Comparison of ENCODE assay signal across 12 cellular contexts in the genomic region with DNA sequence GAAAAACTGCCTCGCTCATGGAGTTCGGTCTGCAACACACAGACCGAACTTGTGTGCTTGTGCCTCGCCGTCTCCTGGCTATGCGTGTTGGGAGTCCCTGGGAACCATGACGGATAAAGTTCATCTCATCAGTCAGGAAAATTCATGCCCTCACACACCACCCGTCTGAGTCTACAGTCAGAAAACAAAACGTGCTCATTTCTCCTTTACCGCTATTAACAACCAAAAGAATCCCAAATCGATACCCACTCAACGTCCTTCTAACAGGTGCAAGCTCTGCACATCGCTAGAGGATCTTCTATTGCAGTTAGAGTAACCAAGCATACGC. TPM values are rescaled to one million over a fixed set of nuclear protein-coding genes. Genes with fewer than 3 reads are reported as not detected.
DNase-seq lines count a peak whose midpoint lies in the region; ATAC-seq and TF ChIP-seq lines count a peak whose summit lies in the region.
"Had no signal": no experiment of that assay in that cellular context is flagged by ENCODE, and none has a peak within 500 bp of the region (broad histone marks: within the 10 kb centered on the region; RNA-seq: fewer than 3 reads in every experiment).

No MANE protein-coding gene starts in this region.

- no peaks in the 10 kb centered on the region for H3K36me3 Mint-ChIP-seq in activated naive CD4-positive, alpha-beta T cell treated with anti-CD3 and anti-CD28 coated beads, Interleukin-2, amount 50 U/mL, for 24 hours
- no peaks in the 10 kb centered on the region for H3K36me3 Mint-ChIP-seq in activated B cell treated with CpG ODN at 0.5 μM for 24 hours (ENCODE audit: low read depth)
- no peaks in the 10 kb centered on the region for H3K36me3 Mint-ChIP-seq in stimulated activated memory B cell treated with anti-CD40 and anti-IgM and Interleukin-4, amounts not matched to agents 10 μg/mL and 1 μg/mL and 100 μg/mL, for 72 hours

- intact Hi-C loops in activated B cell treated with CpG ODN at 0.5 μM for 24 hours (cut with micrococcal nuclease): loop anchor here (1.0 to 5.0 kb wide), 3 partner anchors 25 to 619 kb away; no protein-coding TSS in a partner anchor
- intact Hi-C loops in head of caudate nucleus (cut with DNase I): no loop called here

- WGBS in mesodermal cell (ENCODE audit: insufficient coverage in 2 of 2), 2 experiments: 6 to 10% methylated on average over 14 of the region's 14 CpGs

- peaks cover 17% of the 10 kb centered on the region for H3K4me1 Mint-ChIP-seq in activated naive CD4-positive, alpha-beta T cell treated with anti-CD3 and anti-CD28 coated beads, Interleukin-2, amount 50 U/mL, for 24 hours
- H3K4me1 Mint-ChIP-seq in activated B cell treated with CpG ODN at 0.5 μM for 24 hours: peaks cover 15% of the 10 kb centered on the region
- peaks cover 19% of the 10 kb centered on the region for H3K4me1 Mint-ChIP-seq in stimulated activated memory B cell treated with anti-CD40 and anti-IgM and Interleukin-4, amounts not matched to agents 10 μg/mL and 1 μg/mL and 100 μg/mL, for 72 hours

- H3K4me3 Mint-ChIP-seq in activated naive CD4-positive, alpha-beta T cell treated with anti-CD3 and anti-CD28 coated beads, Interleukin-2, amount 50 U/mL, for 24 hours: peak overlapping the region; percentile 82
- H3K4me3 Mint-ChIP-seq in activated B cell treated with CpG ODN at 0.5 μM for 24 hours: peak overlapping the region; percentile 48
- H3K4me3 Mint-ChIP-seq in stimulated activated memory B cell treated with anti-CD40 and anti-IgM and Interleukin-4, amounts not matched to agents 10 μg/mL and 1 μg/mL and 100 μg/mL, for 72 hours: peak overlapping the region; percentile 68

- H3K4me3 ChIP-seq in mesodermal cell (ENCODE audit: extremely low read depth, insufficient read depth, low read length, poor library complexity, severe bottlenecking): peak overlapping the region; percentile 25

- no peaks in the 10 kb centered on the region for H3K36me3 ChIP-seq in mesodermal cell (ENCODE audit: control insufficient read depth, insufficient read depth, low read length)

- DNase-seq in activated naive CD4-positive, alpha-beta T cell treated with Interleukin-2 at 50 U/mL for 16 hours: no peak
- DNase-seq in activated B cell treated with CpG ODN at 0.5 μM for 24 hours (no peak), head of caudate nucleus (no peak), inferior parietal cortex (ENCODE audit: extremely low spot score) (no peak), SKM-1 (lab: John Stamatoyannopoulos, UW; ENCODE audit: unreplicated experiment) (no peak)
- DNase-seq: activated CD8-positive, alpha-beta memory T cell treated with anti-CD3 and anti-CD28 coated beads, Interleukin-2, amount 50 U/mL, for 4 hours; NCI-H1105 had no signal

- H3K9me3 ChIP-seq in mesodermal cell (ENCODE audit: control insufficient read depth, low read length): no peaks in the 10 kb centered on the region

- TF ChIP-seq CTCF in activated B cell treated with CpG ODN at 0.5 μM for 24 hours (IDR thresholded peaks at IDR 0.05): no peak

- no peak for ATAC-seq in activated B cell treated with CpG ODN at 0.5 μM for 24 hours (ENCODE audit: low read depth)
- ATAC-seq in stimulated activated memory B cell treated with anti-CD40 and anti-IgM and Interleukin-4, amounts not matched to agents 10 μg/mL and 1 μg/mL and 100 μg/mL, for 72 hours: no peak

- POLR2A ChIA-PET in activated B cell treated with CpG ODN at 0.5 μM for 24 hours (lab: Charles Lee): no interaction called here

- no peak overlapping the region for H3K27ac Mint-ChIP-seq in activated naive CD4-positive, alpha-beta T cell treated with anti-CD3 and anti-CD28 coated beads, Interleukin-2, amount 50 U/mL, for 24 hours
- no peak overlapping the region for H3K27ac Mint-ChIP-seq in activated B cell treated with CpG ODN at 0.5 μM for 24 hours
- no peak overlapping the region for H3K27ac Mint-ChIP-seq in stimulated activated memory B cell treated with anti-CD40 and anti-IgM and Interleukin-4, amounts not matched to agents 10 μg/mL and 1 μg/mL and 100 μg/mL, for 72 hours

- peaks cover 6% of the 10 kb centered on the region for H3K4me1 ChIP-seq in mesodermal cell (ENCODE audit: control insufficient read depth, insufficient read depth, low read length, poor library complexity, severe bottlenecking)

- CTCF ChIA-PET in activated B cell treated with CpG ODN at 0.5 μM for 24 hours (lab: Charles Lee): interaction anchor here (0.9 to 1.2 kb wide), 2 partner anchors 15 to 605 kb away, joined by 3 to 4 read pairs; no protein-coding TSS in a partner anchor

- H3K27ac ChIP-seq in mesodermal cell (ENCODE audit: low read depth, low read length, severe bottlenecking): no peak overlapping the region
- H3K27ac ChIP-seq: HL-60 had no signal

- H3K9me3 Mint-ChIP-seq in activated naive CD4-positive, alpha-beta T cell treated with anti-CD3 and anti-CD28 coated beads, Interleukin-2, amount 50 U/mL, for 24 hours: no peaks in the 10 kb centered on the region
- H3K9me3 Mint-ChIP-seq in activated B cell treated with CpG ODN at 0.5 μM for 24 hours: no peaks in the 10 kb centered on the region
- H3K9me3 Mint-ChIP-seq in stimulated activated memory B cell treated with anti-CD40 and anti-IgM and Interleukin-4, amounts not matched to agents 10 μg/mL and 1 μg/mL and 100 μg/mL, for 72 hours: no peaks in the 10 kb centered on the region

- H3K27me3 Mint-ChIP-seq in activated naive CD4-positive, alpha-beta T cell treated with anti-CD3 and anti-CD28 coated beads, Interleukin-2, amount 50 U/mL, for 24 hours: peaks cover 56% of the 10 kb centered on the region
- H3K27me3 Mint-ChIP-seq in activated B cell treated with CpG ODN at 0.5 μM for 24 hours: peaks cover 69% of the 10 kb centered on the region
- peaks cover 94% of the 10 kb centered on the region for H3K27me3 Mint-ChIP-seq in stimulated activated memory B cell treated with anti-CD40 and anti-IgM and Interleukin-4, amounts not matched to agents 10 μg/mL and 1 μg/mL and 100 μg/mL, for 72 hours

RNA-seq across cellular contexts. Expression of a gene that starts 13.6 kb away (rescaled TPM):
- total RNA-seq in activated B cell treated with CpG ODN at 0.5 μM for 24 hours: not detected in 2 replicates
- 1.5 TPM for polyA plus RNA-seq in mesodermal cell (2013, experiment 1 of 2)
- polyA plus RNA-seq in mesodermal cell (2013, experiment 2 of 2): 0.56 TPM
- total RNA-seq: glomerular endothelial cell had no signal
